1 cellular context compared by ENCODE assay signal in the genomic region with DNA sequence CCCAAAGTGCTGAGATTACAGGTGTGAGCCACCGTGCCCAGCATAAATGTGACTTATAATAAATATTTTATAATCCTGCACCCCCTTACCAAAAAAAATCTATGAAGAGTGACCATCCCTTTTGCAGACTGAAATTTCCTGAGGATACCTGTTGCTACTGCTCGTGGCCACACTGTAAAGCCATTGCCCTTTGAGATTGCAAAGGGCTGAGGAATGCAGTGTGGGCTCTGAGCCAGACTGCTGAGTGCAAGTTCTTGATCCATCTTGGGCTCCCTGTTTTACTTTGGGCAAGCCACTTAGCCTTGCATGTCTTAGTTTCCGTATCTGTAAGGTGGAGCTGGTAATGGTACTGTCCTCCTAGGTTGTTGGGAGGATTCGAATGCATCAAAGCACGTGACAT.
TF ChIP-seq lines count a peak whose summit lies in the region.

No MANE protein-coding gene starts in this region.

TF ChIP-seq in A549, 52 proteins besides CTCF, POLR2A, EP300 and RAD21 (continued from another document):
- no peak for TF ChIP-seq ATOH8 (CRISPR knock-in tag; IDR thresholded peaks at IDR 0.05; ENCODE audit: low read depth)
- TF ChIP-seq CBX8 (IDR thresholded peaks at IDR 0.05) = no peak
